Comparison of ENCODE assay signal across 25 cellular contexts in genomic region chr2:43887176-43887575, GRCh38. TPM values are rescaled to one million over a fixed set of nuclear protein-coding genes. Genes with fewer than 3 reads are reported as not detected.
"Had no signal": no experiment of that assay in that cellular context is flagged by ENCODE, and none has a peak within 500 bp of the region (broad histone marks: within the 10 kb centered on the region; RNA-seq: fewer than 3 reads in every experiment).

No MANE protein-coding gene starts in this region.

- ATAC-seq: foreskin keratinocyte, left cardiac atrium, lower lobe of right lung had no signal

- H3K9ac ChIP-seq: parathyroid adenoma had no signal

- H3K27me3 Mint-ChIP-seq: natural killer cell treated with Interleukin-12 subunit alpha and Interleukin-12 subunit beta and Interleukin-15 and Interleukin-18, amount 100 ng/mL, for 72 hours had no signal

- H3K79me2 ChIP-seq: parathyroid adenoma had no signal

- H3K27ac Mint-ChIP-seq: mesothelial cell of epicardium; natural killer cell treated with Interleukin-12 subunit alpha and Interleukin-12 subunit beta and Interleukin-15 and Interleukin-18, amount 100 ng/mL, for 72 hours; stimulated activated effector memory CD8-positive, alpha-beta T cell treated with anti-CD3 and anti-CD28 coated beads, Interleukin-12 subunit alpha, Interleukin-12 subunit beta, amount 100 ng/mL, for 72 hours had no signal

- H3K27ac ChIP-seq: adrenal gland, cardiac muscle cell, dorsolateral prefrontal cortex, foreskin keratinocyte, lower lobe of right lung, neutrophil, parathyroid adenoma, sigmoid colon, thoracic aorta, upper lobe of left lung had no signal

- H3K27me3 ChIP-seq: adrenal gland, cardiac muscle cell, dorsolateral prefrontal cortex, foreskin keratinocyte, neutrophil, sigmoid colon, upper lobe of left lung had no signal

- H3K4me3 ChIP-seq: adrenal gland, cardiac muscle cell, dorsolateral prefrontal cortex, lower lobe of right lung, sigmoid colon, thoracic aorta, upper lobe of left lung had no signal

- H3K4me1 ChIP-seq: adrenal gland, foreskin keratinocyte, sigmoid colon had no signal

- H3K4me1 Mint-ChIP-seq: mesothelial cell of epicardium; stimulated activated effector memory CD8-positive, alpha-beta T cell treated with anti-CD3 and anti-CD28 coated beads, Interleukin-12 subunit alpha, Interleukin-12 subunit beta, amount 100 ng/mL, for 72 hours had no signal

- H3K9me3 ChIP-seq: adrenal gland, lower lobe of right lung, neutrophil, sigmoid colon, thoracic aorta, upper lobe of left lung had no signal

- DNase-seq: activated CD4-positive, alpha-beta T cell treated with anti-CD3 and anti-CD28 coated beads, Interleukin-2, amount 50 U/mL, for 1 hour; activated CD8-positive, alpha-beta memory T cell treated with anti-CD3 and anti-CD28 coated beads, Interleukin-2, amount 50 U/mL, for 4 hours; activated gamma-delta T cell; foreskin keratinocyte; glutamatergic neuron; hippocampal formation; left cardiac atrium; lower lobe of right lung; sigmoid colon; T1000; upper lobe of left lung had no signal

- FAIRE-seq: colon, islet of Langerhans had no signal

- H3K4me3 Mint-ChIP-seq: mesothelial cell of epicardium; natural killer cell treated with Interleukin-12 subunit alpha and Interleukin-12 subunit beta and Interleukin-15 and Interleukin-18, amount 100 ng/mL, for 72 hours; stimulated activated effector memory CD8-positive, alpha-beta T cell treated with anti-CD3 and anti-CD28 coated beads, Interleukin-12 subunit alpha, Interleukin-12 subunit beta, amount 100 ng/mL, for 72 hours had no signal

- H2AFZ ChIP-seq: parathyroid adenoma had no signal

- H3K9me3 Mint-ChIP-seq: mesothelial cell of epicardium; natural killer cell treated with Interleukin-12 subunit alpha and Interleukin-12 subunit beta and Interleukin-15 and Interleukin-18, amount 100 ng/mL, for 72 hours; stimulated activated effector memory CD8-positive, alpha-beta T cell treated with anti-CD3 and anti-CD28 coated beads, Interleukin-12 subunit alpha, Interleukin-12 subunit beta, amount 100 ng/mL, for 72 hours had no signal

RNA-seq across cellular contexts. Expression of gene ABCG8, which starts 48.4 kb away (rescaled TPM):
- total RNA-seq: cardiac muscle cell; epithelial cell of proximal tubule; fibroblast of lung; foreskin keratinocyte; left cardiac atrium; lower lobe of right lung; mesothelial cell of epicardium; natural killer cell treated with Interleukin-12 subunit alpha and Interleukin-12 subunit beta and Interleukin-15 and Interleukin-18, amount 100 ng/mL, for 72 hours; sigmoid colon; T-helper 1 cell treated with Interleukin-12 subunit alpha and Interleukin-12 subunit beta and Interleukin-4 antibody, amounts not matched to agents 30 ng/mL and 1 ng/mL, for 36 hours; thoracic aorta had no signal
- polyA plus RNA-seq: fibroblast of lung, foreskin keratinocyte had no signal

RNA-seq across cellular contexts. Expression of gene ABCG5, which starts 48.5 kb away (rescaled TPM):
- total RNA-seq: cardiac muscle cell; epithelial cell of proximal tubule; fibroblast of lung; foreskin keratinocyte; left cardiac atrium; lower lobe of right lung; mesothelial cell of epicardium; natural killer cell treated with Interleukin-12 subunit alpha and Interleukin-12 subunit beta and Interleukin-15 and Interleukin-18, amount 100 ng/mL, for 72 hours; sigmoid colon; T-helper 1 cell treated with Interleukin-12 subunit alpha and Interleukin-12 subunit beta and Interleukin-4 antibody, amounts not matched to agents 30 ng/mL and 1 ng/mL, for 36 hours; thoracic aorta had no signal
- polyA plus RNA-seq: cardiac muscle cell, fibroblast of lung, foreskin keratinocyte had no signal
